In the genomic region with DNA sequence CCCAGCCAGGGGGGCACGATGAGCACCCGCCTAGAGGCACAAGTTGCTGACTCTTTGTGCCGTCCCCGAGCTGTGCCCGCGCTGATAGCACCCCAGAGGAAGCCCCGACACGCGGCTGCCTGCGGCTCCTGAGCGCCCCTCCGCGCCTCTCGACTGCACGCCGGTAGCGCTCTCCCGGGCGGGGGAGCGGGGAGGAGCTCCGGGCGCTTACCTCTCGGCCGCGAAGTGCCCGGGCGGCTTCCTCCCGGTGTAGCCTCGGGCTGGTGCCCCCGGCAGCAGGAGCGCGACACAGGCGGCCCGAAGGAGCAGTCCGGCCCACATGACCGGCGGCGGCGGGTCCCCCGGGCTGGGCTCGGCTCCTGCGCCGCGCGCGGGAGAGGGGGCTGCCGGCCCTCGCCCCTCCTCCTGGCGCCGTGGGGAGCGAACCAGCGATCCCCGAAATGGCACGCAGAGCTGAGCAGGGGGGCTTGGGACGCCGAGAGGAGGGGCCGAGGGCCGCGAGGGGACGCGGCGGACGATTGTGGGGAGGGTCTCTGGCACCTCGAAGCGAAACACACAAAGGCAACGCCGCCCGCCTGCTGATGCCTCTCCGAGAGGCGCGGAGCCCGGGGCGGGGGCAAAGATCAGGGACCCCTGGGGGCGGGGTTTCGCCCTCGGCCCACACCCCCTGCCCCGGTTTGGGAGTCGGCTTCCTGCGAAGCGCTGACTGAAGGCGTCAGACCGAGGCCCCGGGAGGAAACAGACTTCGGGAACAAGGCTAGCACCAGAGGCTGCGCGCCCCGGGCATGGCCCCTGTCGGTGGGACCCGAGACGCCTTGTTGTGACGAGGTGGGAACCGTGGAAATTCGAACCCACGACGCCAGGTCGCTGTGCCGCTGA, we compare ENCODE assay signal across 1 cellular context.
TF ChIP-seq lines count a peak whose summit lies in the region.

A gene with protein sequence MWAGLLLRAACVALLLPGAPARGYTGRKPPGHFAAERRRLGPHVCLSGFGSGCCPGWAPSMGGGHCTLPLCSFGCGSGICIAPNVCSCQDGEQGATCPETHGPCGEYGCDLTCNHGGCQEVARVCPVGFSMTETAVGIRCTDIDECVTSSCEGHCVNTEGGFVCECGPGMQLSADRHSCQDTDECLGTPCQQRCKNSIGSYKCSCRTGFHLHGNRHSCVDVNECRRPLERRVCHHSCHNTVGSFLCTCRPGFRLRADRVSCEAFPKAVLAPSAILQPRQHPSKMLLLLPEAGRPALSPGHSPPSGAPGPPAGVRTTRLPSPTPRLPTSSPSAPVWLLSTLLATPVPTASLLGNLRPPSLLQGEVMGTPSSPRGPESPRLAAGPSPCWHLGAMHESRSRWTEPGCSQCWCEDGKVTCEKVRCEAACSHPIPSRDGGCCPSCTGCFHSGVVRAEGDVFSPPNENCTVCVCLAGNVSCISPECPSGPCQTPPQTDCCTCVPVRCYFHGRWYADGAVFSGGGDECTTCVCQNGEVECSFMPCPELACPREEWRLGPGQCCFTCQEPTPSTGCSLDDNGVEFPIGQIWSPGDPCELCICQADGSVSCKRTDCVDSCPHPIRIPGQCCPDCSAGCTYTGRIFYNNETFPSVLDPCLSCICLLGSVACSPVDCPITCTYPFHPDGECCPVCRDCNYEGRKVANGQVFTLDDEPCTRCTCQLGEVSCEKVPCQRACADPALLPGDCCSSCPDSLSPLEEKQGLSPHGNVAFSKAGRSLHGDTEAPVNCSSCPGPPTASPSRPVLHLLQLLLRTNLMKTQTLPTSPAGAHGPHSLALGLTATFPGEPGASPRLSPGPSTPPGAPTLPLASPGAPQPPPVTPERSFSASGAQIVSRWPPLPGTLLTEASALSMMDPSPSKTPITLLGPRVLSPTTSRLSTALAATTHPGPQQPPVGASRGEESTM (minus strand): TSS at position 600 of the 879 bp plus-strand sequence. CDS start 279 bp downstream, at position 321.

TF ChIP-seq in HepG2, 621 proteins besides CTCF, POLR2A, EP300 and RAD21 (continued from another document and continues in another):
- TF ChIP-seq, protein P1, sequence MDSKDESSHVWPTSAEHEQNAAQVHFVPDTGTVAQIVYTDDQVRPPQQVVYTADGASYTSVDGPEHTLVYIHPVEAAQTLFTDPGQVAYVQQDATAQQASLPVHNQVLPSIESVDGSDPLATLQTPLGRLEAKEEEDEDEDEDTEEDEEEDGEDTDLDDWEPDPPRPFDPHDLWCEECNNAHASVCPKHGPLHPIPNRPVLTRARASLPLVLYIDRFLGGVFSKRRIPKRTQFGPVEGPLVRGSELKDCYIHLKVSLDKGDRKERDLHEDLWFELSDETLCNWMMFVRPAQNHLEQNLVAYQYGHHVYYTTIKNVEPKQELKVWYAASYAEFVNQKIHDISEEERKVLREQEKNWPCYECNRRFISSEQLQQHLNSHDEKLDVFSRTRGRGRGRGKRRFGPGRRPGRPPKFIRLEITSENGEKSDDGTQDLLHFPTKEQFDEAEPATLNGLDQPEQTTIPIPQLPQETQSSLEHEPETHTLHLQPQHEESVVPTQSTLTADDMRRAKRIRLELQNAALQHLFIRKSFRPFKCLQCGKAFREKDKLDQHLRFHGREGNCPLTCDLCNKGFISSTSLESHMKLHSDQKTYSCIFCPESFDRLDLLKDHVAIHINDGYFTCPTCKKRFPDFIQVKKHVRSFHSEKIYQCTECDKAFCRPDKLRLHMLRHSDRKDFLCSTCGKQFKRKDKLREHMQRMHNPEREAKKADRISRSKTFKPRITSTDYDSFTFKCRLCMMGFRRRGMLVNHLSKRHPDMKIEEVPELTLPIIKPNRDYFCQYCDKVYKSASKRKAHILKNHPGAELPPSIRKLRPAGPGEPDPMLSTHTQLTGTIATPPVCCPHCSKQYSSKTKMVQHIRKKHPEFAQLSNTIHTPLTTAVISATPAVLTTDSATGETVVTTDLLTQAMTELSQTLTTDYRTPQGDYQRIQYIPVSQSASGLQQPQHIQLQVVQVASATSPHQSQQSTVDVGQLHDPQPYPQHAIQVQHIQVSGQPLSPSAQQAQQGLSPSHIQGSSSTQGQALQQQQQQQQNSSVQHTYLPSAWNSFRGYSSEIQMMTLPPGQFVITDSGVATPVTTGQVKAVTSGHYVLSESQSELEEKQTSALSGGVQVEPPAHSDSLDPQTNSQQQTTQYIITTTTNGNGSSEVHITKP (CRISPR knock-in tag; IDR thresholded peaks at IDR 0.05; ENCODE audit: low read depth): no peak
- TF ChIP-seq, protein P2, sequence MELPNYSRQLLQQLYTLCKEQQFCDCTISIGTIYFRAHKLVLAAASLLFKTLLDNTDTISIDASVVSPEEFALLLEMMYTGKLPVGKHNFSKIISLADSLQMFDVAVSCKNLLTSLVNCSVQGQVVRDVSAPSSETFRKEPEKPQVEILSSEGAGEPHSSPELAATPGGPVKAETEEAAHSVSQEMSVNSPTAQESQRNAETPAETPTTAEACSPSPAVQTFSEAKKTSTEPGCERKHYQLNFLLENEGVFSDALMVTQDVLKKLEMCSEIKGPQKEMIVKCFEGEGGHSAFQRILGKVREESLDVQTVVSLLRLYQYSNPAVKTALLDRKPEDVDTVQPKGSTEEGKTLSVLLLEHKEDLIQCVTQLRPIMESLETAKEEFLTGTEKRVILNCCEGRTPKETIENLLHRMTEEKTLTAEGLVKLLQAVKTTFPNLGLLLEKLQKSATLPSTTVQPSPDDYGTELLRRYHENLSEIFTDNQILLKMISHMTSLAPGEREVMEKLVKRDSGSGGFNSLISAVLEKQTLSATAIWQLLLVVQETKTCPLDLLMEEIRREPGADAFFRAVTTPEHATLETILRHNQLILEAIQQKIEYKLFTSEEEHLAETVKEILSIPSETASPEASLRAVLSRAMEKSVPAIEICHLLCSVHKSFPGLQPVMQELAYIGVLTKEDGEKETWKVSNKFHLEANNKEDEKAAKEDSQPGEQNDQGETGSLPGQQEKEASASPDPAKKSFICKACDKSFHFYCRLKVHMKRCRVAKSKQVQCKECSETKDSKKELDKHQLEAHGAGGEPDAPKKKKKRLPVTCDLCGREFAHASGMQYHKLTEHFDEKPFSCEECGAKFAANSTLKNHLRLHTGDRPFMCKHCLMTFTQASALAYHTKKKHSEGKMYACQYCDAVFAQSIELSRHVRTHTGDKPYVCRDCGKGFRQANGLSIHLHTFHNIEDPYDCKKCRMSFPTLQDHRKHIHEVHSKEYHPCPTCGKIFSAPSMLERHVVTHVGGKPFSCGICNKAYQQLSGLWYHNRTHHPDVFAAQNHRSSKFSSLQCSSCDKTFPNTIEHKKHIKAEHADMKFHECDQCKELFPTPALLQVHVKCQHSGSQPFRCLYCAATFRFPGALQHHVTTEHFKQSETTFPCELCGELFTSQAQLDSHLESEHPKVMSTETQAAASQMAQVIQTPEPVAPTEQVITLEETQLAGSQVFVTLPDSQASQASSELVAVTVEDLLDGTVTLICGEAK (IDR thresholded peaks at IDR 0.05): no peak
- TF ChIP-seq, protein P2 (CRISPR knock-in tag; IDR thresholded peaks at IDR 0.05): peak; percentile 31
- TF ChIP-seq FOSL1 (CRISPR knock-in tag; IDR thresholded peaks at IDR 0.05; ENCODE audit: borderline replicate concordance) (no peak), PRPF4 (IDR thresholded peaks at IDR 0.05; ENCODE audit: low read depth, low read length, poor library complexity, severe bottlenecking) (no peak), CBX2 (IDR thresholded peaks at IDR 0.05; ENCODE audit: low read depth, low read length) (no peak), CBX2 (CRISPR knock-in tag; IDR thresholded peaks at IDR 0.05; ENCODE audit: low read depth) (no peak), ZZZ3 (CRISPR knock-in tag; IDR thresholded peaks at IDR 0.05; ENCODE audit: borderline replicate concordance) (no peak), KAT8 (CRISPR knock-in tag; IDR thresholded peaks at IDR 0.05) (0 out of 2 replicates have a peak, but pooled peaks have one; percentile 55), ONECUT2 (CRISPR knock-in tag; IDR thresholded peaks at IDR 0.05) (no peak), ZNF709 (CRISPR knock-in tag; IDR thresholded peaks at IDR 0.05) (no peak; the same call in 1 of the 2 replicates), MXI1 (IDR thresholded peaks at IDR 0.05; ENCODE audit: borderline replicate concordance, low read depth, low read length) (no peak; the same call in 2 of the 3 replicates), GABPA (IDR thresholded peaks at IDR 0.05; ENCODE audit: low read depth, low read length) (no peak), GABPA (CRISPR knock-in tag; IDR thresholded peaks at IDR 0.05; ENCODE audit: low read depth) (peak; percentile 60), U2AF2 (IDR thresholded peaks at IDR 0.05; ENCODE audit: low read depth, low read length) (no peak), MTF2 (CRISPR knock-in tag; IDR thresholded peaks at IDR 0.05; ENCODE audit: borderline replicate concordance) (no peak), ZNF34 (CRISPR knock-in tag; IDR thresholded peaks at IDR 0.05; ENCODE audit: borderline replicate concordance) (no peak), RCOR2 (CRISPR knock-in tag; IDR thresholded peaks at IDR 0.05) (no peak), MTA1 (CRISPR knock-in tag; IDR thresholded peaks at IDR 0.05; ENCODE audit: borderline replicate concordance) (no peak; the same call in 1 of the 2 replicates), ZNF251 (CRISPR knock-in tag; IDR thresholded peaks at IDR 0.05) (no peak)
- TF ChIP-seq, protein P3, sequence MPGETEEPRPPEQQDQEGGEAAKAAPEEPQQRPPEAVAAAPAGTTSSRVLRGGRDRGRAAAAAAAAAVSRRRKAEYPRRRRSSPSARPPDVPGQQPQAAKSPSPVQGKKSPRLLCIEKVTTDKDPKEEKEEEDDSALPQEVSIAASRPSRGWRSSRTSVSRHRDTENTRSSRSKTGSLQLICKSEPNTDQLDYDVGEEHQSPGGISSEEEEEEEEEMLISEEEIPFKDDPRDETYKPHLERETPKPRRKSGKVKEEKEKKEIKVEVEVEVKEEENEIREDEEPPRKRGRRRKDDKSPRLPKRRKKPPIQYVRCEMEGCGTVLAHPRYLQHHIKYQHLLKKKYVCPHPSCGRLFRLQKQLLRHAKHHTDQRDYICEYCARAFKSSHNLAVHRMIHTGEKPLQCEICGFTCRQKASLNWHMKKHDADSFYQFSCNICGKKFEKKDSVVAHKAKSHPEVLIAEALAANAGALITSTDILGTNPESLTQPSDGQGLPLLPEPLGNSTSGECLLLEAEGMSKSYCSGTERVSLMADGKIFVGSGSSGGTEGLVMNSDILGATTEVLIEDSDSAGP (CRISPR knock-in tag; IDR thresholded peaks at IDR 0.05; ENCODE audit: borderline replicate concordance): peak; percentile 53; the same call in 1 of the 2 replicates
- TF ChIP-seq, protein P4, sequence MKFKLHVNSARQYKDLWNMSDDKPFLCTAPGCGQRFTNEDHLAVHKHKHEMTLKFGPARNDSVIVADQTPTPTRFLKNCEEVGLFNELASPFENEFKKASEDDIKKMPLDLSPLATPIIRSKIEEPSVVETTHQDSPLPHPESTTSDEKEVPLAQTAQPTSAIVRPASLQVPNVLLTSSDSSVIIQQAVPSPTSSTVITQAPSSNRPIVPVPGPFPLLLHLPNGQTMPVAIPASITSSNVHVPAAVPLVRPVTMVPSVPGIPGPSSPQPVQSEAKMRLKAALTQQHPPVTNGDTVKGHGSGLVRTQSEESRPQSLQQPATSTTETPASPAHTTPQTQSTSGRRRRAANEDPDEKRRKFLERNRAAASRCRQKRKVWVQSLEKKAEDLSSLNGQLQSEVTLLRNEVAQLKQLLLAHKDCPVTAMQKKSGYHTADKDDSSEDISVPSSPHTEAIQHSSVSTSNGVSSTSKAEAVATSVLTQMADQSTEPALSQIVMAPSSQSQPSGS (CRISPR knock-in tag; IDR thresholded peaks at IDR 0.05): no peak
- TF ChIP-seq, protein P5, sequence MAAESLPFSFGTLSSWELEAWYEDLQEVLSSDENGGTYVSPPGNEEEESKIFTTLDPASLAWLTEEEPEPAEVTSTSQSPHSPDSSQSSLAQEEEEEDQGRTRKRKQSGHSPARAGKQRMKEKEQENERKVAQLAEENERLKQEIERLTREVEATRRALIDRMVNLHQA (CRISPR knock-in tag; IDR thresholded peaks at IDR 0.05): no peak
- TF ChIP-seq, protein P6, sequence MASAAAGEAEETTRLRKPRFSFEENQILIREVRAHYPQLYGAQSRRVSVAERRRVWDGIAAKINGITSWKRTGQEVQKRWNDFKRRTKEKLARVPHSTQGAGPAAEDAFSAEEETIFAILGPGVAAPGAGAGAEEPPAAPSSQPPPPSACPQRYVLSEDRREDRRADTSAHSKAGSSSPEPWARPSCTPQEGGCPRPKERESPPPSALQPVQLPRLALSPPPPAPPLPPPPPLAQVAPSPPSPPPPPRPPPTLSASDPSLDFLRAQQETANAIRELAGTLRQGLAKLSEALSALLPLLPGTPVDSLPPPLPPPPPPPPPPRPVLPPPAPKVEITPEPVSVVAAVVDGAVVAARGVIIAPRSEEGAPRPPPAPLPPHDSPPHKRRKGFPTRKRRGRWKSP (CRISPR knock-in tag; IDR thresholded peaks at IDR 0.05): no peak
- TF ChIP-seq, protein P7, sequence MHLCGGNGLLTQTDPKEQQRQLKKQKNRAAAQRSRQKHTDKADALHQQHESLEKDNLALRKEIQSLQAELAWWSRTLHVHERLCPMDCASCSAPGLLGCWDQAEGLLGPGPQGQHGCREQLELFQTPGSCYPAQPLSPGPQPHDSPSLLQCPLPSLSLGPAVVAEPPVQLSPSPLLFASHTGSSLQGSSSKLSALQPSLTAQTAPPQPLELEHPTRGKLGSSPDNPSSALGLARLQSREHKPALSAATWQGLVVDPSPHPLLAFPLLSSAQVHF (CRISPR knock-in tag; IDR thresholded peaks at IDR 0.05): peak; percentile 63
